In the genomic region with DNA sequence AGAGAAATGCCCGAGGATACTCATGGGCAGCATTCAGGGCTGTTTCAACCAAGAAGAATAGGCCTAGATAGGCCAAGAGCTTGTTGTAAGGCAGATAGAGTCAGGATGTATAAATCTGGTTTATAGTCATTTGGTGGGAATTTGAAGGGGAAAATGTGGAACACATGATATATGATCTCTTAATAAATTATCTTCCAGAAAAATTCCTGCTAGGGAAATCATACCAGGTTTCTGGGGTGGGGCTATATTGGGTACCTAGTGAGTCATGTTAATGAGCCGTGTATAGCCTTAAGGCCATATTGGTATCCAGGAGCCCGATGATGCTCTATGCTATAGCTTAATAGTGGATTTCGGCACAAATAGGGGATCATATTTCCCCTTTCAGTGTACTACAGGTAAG, we compare ENCODE assay signal across 23 cellular contexts. TPM values are rescaled to one million over a fixed set of nuclear protein-coding genes. Genes with fewer than 3 reads are reported as not detected.
"Had no signal": no experiment of that assay in that cellular context is flagged by ENCODE, and none has a peak within 500 bp of the region (broad histone marks: within the 10 kb centered on the region; RNA-seq: fewer than 3 reads in every experiment).

No MANE protein-coding gene starts in this region.

- H3K36me3 ChIP-seq: heart right ventricle, left lung, thoracic aorta, upper lobe of left lung had no signal

- DNase-seq: activated CD4-positive, alpha-beta memory T cell treated with anti-CD3 and anti-CD28 coated beads for 36 hours; activated CD4-positive, alpha-beta T cell treated with anti-CD3 and anti-CD28 coated beads for 48 hours; activated naive CD4-positive, alpha-beta T cell treated with Interleukin-2 at 50 U/mL for 16 hours; activated naive CD8-positive, alpha-beta T cell treated with anti-CD3 and anti-CD28 coated beads for 36 hours; activated T-cell treated with anti-CD3 and anti-CD28 coated beads, Interleukin-2, amount 50 U/mL, for 48 hours; cerebellar nuclear complex; endodermal cell; heart right ventricle; left lung; naive thymus-derived CD4-positive, alpha-beta T cell; occipital lobe; posterior cingulate gyrus; stimulated activated CD4-positive, alpha-beta T cell treated with anti-CD3 and anti-CD28 coated beads, Interleukin-2, amount 100 ng/mL, for 48 hours; stimulated activated naive CD4-positive, alpha-beta T cell; T-helper 17 cell; upper lobe of left lung had no signal

- H3K27ac ChIP-seq: coronary artery, heart right ventricle, left lung, thoracic aorta, upper lobe of left lung had no signal

- H3K4me3 ChIP-seq: coronary artery, heart right ventricle, left lung, lung, thoracic aorta, upper lobe of left lung had no signal

- H3K27me3 ChIP-seq: heart right ventricle, left lung, upper lobe of left lung had no signal

- H3K9me3 ChIP-seq: thoracic aorta had no signal

- H3K4me1 ChIP-seq: heart right ventricle, left lung, upper lobe of left lung had no signal

RNA-seq across cellular contexts. Expression of a gene that starts 51.5 kb away (rescaled TPM):
- total RNA-seq: activated CD4-positive, alpha-beta memory T cell treated with anti-CD3 and anti-CD28 coated beads for 36 hours; activated naive CD8-positive, alpha-beta T cell treated with anti-CD3 and anti-CD28 coated beads for 36 hours; astrocyte; endodermal cell; epithelial cell of proximal tubule; fibroblast of villous mesenchyme; kidney epithelial cell; naive thymus-derived CD4-positive, alpha-beta T cell; T-helper 17 cell had no signal
- polyA plus RNA-seq: naive thymus-derived CD4-positive, alpha-beta T cell had no signal
